In genomic region chr3:187748050-187748481, GRCh38 we compare ENCODE assay signal across 8 cellular contexts. TPM values are rescaled to one million over a fixed set of nuclear protein-coding genes. Genes with fewer than 3 reads are reported as not detected.
A peak's percentile ranks its signal among the peaks of the same experiment; 100 is the strongest.
DNase-seq lines count a peak whose midpoint lies in the region; ATAC-seq, FAIRE-seq and TF ChIP-seq lines count a peak whose summit lies in the region.

No MANE protein-coding gene starts in this region.

- H3K79me2 ChIP-seq in Karpas-422 (ENCODE audit: low read length) = peaks cover 29% of the 10 kb centered on the region

- CTCF ChIA-PET in A549 (lab: Yijun Ruan, JAX) = interaction anchor here (0.6 to 1.5 kb wide), 16 partner anchors 10 to 1214 kb away, joined by 3 to 5 read pairs (median 3); no protein-coding TSS in a partner anchor

- intact Hi-C loops in testis (cut with DNase I; ENCODE audit: low total_unique reads) = loop anchor here (10.0 kb wide), 3 partner anchors 327 to 1397 kb away; no protein-coding TSS in a partner anchor

- H3K4me2 ChIP-seq in A549 = peak overlapping the region; percentile 38; the same call in 2 of the 3 replicates
- H3K4me2 ChIP-seq in Karpas-422 (ENCODE audit: low read depth, low read length, poor library complexity, severe bottlenecking) = peak overlapping the region; percentile 93

- H2AFZ ChIP-seq in Karpas-422 (ENCODE audit: low read length) = no peak overlapping the region

- H3K36me3 ChIP-seq in Karpas-422 (ENCODE audit: insufficient read depth, low read length) (peaks cover 18% of the 10 kb centered on the region), testis (ENCODE audit: low read depth, missing control alignments) (no peaks in the 10 kb centered on the region)

- peaks cover 15% of the 10 kb centered on the region for H3K4me1 Mint-ChIP-seq in activated T-helper 17 cell treated with anti-CD3 and anti-CD28 coated beads, Interleukin-2, amount 50 U/mL, for 72 hours

- no peak for FAIRE-seq in A549 (lab: Jason Lieb, UNC)
- peak; percentile 62 for FAIRE-seq in GM18507 (lab: Jason Lieb, UNC)

- peak overlapping the region; percentile 97 for H3K9ac ChIP-seq in Karpas-422 (ENCODE audit: low read length)

- no peak overlapping the region for H3K4me3 ChIP-seq in A549
- H3K4me3 ChIP-seq in Karpas-422 (ENCODE audit: low read length) = peak overlapping the region; percentile 2; the same call in 1 of the 2 replicates
- H3K4me3 ChIP-seq in foreskin fibroblast (ENCODE audit: low read depth in 1 of 2, low read length in 2 of 2) = no peak overlapping the region
- H3K4me3 ChIP-seq in testis = no peak overlapping the region

- H3K36me3 Mint-ChIP-seq in activated T-helper 17 cell treated with anti-CD3 and anti-CD28 coated beads, Interleukin-2, amount 50 U/mL, for 72 hours (ENCODE audit: low read depth) = peaks cover 32% of the 10 kb centered on the region

- peak overlapping the region; percentile 100 for H3K27ac Mint-ChIP-seq in activated T-helper 17 cell treated with anti-CD3 and anti-CD28 coated beads, Interleukin-2, amount 50 U/mL, for 72 hours

- H3K4me1 ChIP-seq in A549 (peaks cover 48% of the 10 kb centered on the region), Karpas-422 (ENCODE audit: low read length) (peaks cover 60% of the 10 kb centered on the region), testis (peaks cover 12% of the 10 kb centered on the region)

- ATAC-seq in A549 = peak; percentile 17 to 68; a peak in 3 of 6 replicates
- peak; percentile 42 for ATAC-seq in activated T-helper 17 cell treated with anti-CD3 and anti-CD28 coated beads, Interleukin-2, amount 50 U/mL, for 72 hours (replicated peaks)
- ATAC-seq in omental fat pad (ENCODE audit: low FRiP score) = peak; percentile 57

- DNase-seq in A549 (ENCODE audit: low read depth in 1 of 2, low spot score in 1 of 2) (peak; percentile 41 to 67), GM18507 (ENCODE audit: extremely low spot score, insufficient read length, low read depth) (no peak), Karpas-422 (peak; percentile 100), RPMI8226 (peak; percentile 82), foreskin fibroblast (peak; percentile 71 to 93), omental fat pad (ENCODE audit: low spot score) (peak; percentile 96), testis (peak; percentile 95)

- H3K27ac ChIP-seq in A549 (peak overlapping the region; percentile 45 to 71; a peak in 4 of 6 replicates), Karpas-422 (ENCODE audit: low read length) (peak overlapping the region; percentile 98), testis (peak overlapping the region; percentile 97)

- 0% methylated on average over 2 of the region's 2 CpGs for WGBS in A549 (ENCODE audit: missing lambda C conversion rate)
- 10 to 20% methylated on average over 2 of the region's 2 CpGs for WGBS in testis, 2 donors

- no peaks in the 10 kb centered on the region for H3K9me3 Mint-ChIP-seq in activated T-helper 17 cell treated with anti-CD3 and anti-CD28 coated beads, Interleukin-2, amount 50 U/mL, for 72 hours

- TF ChIP-seq CTCF in A549 (IDR thresholded peaks at IDR 0.05) (peak; percentile 79), foreskin fibroblast (IDR thresholded peaks at IDR 0.05; ENCODE audit: low read depth, low read length) (peak; percentile 96), omental fat pad (IDR thresholded peaks at IDR 0.05) (peak in 2 of 3 donors; percentile 76 to 83), testis (IDR thresholded peaks at IDR 0.05) (peak; percentile 87 to 96 (median 94))

- no peaks in the 10 kb centered on the region for H4K20me1 ChIP-seq in Karpas-422 (ENCODE audit: insufficient read depth, low read depth, low read length)

- H3K9me3 ChIP-seq in A549 (no peaks in the 10 kb centered on the region), Karpas-422 (ENCODE audit: low read length) (no peaks in the 10 kb centered on the region), testis (no peaks in the 10 kb centered on the region)

- no peaks in the 10 kb centered on the region for H3K27me3 Mint-ChIP-seq in activated T-helper 17 cell treated with anti-CD3 and anti-CD28 coated beads, Interleukin-2, amount 50 U/mL, for 72 hours

- POLR2A ChIA-PET in A549 (lab: Yijun Ruan, JAX) = interaction anchor here (1.3 kb wide), 1 partner anchor 405 kb away, joined by 4 read pairs; the partner anchor contains the start of gene LPP

- TF ChIP-seq EP300 in A549 (IDR thresholded peaks at IDR 0.05) = no peak

- H3K4me3 Mint-ChIP-seq in activated T-helper 17 cell treated with anti-CD3 and anti-CD28 coated beads, Interleukin-2, amount 50 U/mL, for 72 hours = peak overlapping the region; percentile 100

- H3K9me2 ChIP-seq in Karpas-422 (replicated peaks; ENCODE audit: insufficient read depth, low read length) = no peaks in the 10 kb centered on the region

- TF ChIP-seq POLR2A in A549 (IDR thresholded peaks at IDR 0.05; ENCODE audit: low read length) = no peak
- TF ChIP-seq POLR2A in testis (IDR thresholded peaks at IDR 0.05) = no peak

- no peaks in the 10 kb centered on the region for H3K27me3 ChIP-seq in Karpas-422 (ENCODE audit: low read length)
- H3K27me3 ChIP-seq in testis = no peaks in the 10 kb centered on the region

- peak; percentile 89 to 94 for TF ChIP-seq RAD21 in A549 (conservative IDR thresholded peaks at IDR 0.05 in 1 of 2, IDR thresholded peaks at IDR 0.05 in 1 of 2)

TF ChIP-seq in A549, 52 proteins besides CTCF, POLR2A, EP300 and RAD21:
- TF ChIP-seq ZNF302 (CRISPR knock-in tag; IDR thresholded peaks at IDR 0.05) (no peak), SMC3 (IDR thresholded peaks at IDR 0.05) (peak; percentile 82)

RNA-seq across cellular contexts. Expression of gene BCL6, which starts 2.8 kb away (rescaled TPM):
- 7.0 and 20.8 TPM in 2 replicates for polyA plus RNA-seq in A549 (2011; rRNA removed)
- 2.0 and 3.3 TPM in 2 replicates for polyA plus RNA-seq in A549 (2012; cell fraction: cytosol; rRNA removed)
- 7.1 and 9.2 TPM in 2 replicates for polyA plus RNA-seq in A549 (2012; cell fraction: nucleus; rRNA removed)
- polyA plus RNA-seq in A549 (2017; fragmentation: RNase III; extraction: RNeasy Plus Mini Kit Qiagen cat#74134 plus additional on column Dnase treatment) = 6.1 to 12.1 TPM (median 10.4 TPM) in 3 replicates
- 23.8 and 38.2 TPM in 2 replicates for polyA minus RNA-seq in A549 (2011; rRNA and poly(A)+ RNA removed)
- total RNA-seq in Karpas-422 (2014; rRNA removed; shearing (Covaris generic); ENCODE audit: low replicate concordance) = 488 and 569 TPM in 2 replicates
- 100 to 1,000 TPM in 1 of 2 donors, 10 to 100 TPM in 1; 67.5 to 143 TPM for total RNA-seq in activated T-helper 17 cell treated with anti-CD3 and anti-CD28 coated beads, Interleukin-2, amount 50 U/mL, for 72 hours
- 100 to 1,000 TPM; 148 to 323 (median 179) TPM for total RNA-seq in omental fat pad
- 10 to 100 TPM; 74.0 to 86.6 TPM for total RNA-seq in testis
- polyA plus RNA-seq in testis (ENCODE audit: insufficient read depth, low read depth, low replicate concordance) = 34.5 TPM

RNA-seq across cellular contexts. Expression of gene RTP2, which starts 45.7 kb away (rescaled TPM):
- polyA plus RNA-seq in A549 (2011; rRNA removed) = not detected in 2 replicates
- polyA plus RNA-seq in A549 (2012; cell fraction: cytosol; rRNA removed) = not detected in 2 replicates
- not detected in 2 replicates for polyA plus RNA-seq in A549 (2012; cell fraction: nucleus; rRNA removed)
- not detected in 3 replicates for polyA plus RNA-seq in A549 (2017; fragmentation: RNase III; extraction: RNeasy Plus Mini Kit Qiagen cat#74134 plus additional on column Dnase treatment)
- not detected in 2 replicates for polyA minus RNA-seq in A549 (2011; rRNA and poly(A)+ RNA removed)
- not detected in 2 replicates for total RNA-seq in Karpas-422 (2014; rRNA removed; shearing (Covaris generic); ENCODE audit: low replicate concordance)
- total RNA-seq in activated T-helper 17 cell treated with anti-CD3 and anti-CD28 coated beads, Interleukin-2, amount 50 U/mL, for 72 hours = not detected
- not detected for total RNA-seq in omental fat pad
- total RNA-seq in testis = under 1 TPM; 0.37 to 0.71 TPM
- polyA plus RNA-seq in testis (ENCODE audit: insufficient read depth, low read depth, low replicate concordance) = 0.79 TPM
